Comparison of ENCODE assay signal across 16 cellular contexts in the genomic region with DNA sequence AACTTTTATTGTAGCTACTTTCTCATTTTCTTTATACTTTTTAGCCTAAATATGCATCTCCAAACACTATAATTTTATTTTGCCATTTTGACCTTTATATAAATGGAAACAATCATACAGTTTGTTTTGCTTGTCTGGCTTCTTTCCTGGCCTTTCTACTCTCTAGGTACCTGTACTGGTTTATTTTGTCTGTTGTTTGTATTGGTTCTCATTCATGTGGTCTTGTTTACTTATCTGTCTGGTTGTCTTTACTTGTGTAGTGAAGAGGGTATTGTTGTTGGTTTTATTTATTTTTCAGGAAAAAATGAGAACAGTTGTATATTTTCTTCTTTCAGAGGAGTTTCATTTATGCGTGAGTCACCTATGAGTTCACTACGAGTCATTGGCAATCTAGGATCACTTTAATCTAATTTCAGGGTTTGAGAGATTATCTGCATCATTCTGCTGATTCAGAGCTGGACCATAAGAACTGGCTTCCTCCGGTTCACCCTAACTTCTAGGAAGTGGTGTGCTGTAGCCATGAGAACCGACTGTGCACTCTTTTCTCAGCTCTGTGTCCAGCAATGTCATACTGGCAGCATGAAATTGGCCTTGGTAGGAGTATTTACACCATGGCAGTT. TPM values are rescaled to one million over a fixed set of nuclear protein-coding genes. Genes with fewer than 3 reads are reported as not detected.
A peak's percentile ranks its signal among the peaks of the same experiment; 100 is the strongest.
DNase-seq lines count a peak whose midpoint lies in the region; TF ChIP-seq lines count a peak whose summit lies in the region.
"Had no signal": no experiment of that assay in that cellular context is flagged by ENCODE, and none has a peak within 500 bp of the region (broad histone marks: within the 10 kb centered on the region; RNA-seq: fewer than 3 reads in every experiment).

No MANE protein-coding gene starts in this region.

- H3K27ac ChIP-seq in breast epithelium (no peak overlapping the region), esophagus muscularis mucosa (replicated peaks in 1 of 4) (no peak overlapping the region), ascending aorta (no peak overlapping the region)
- H3K27ac ChIP-seq: colonic mucosa, gastrocnemius medialis, vagina had no signal

- no peak overlapping the region for H3K4me3 Mint-ChIP-seq in MCF 10A (ENCODE audit: unreplicated experiment)
- H3K4me3 Mint-ChIP-seq: immature natural killer cell had no signal

- WGBS in esophagus muscularis mucosa = 77% methylated on average over 4 of the region's 4 CpGs

- TF ChIP-seq EP300 in esophagus muscularis mucosa (IDR thresholded peaks at IDR 0.05) = no peak

- POLR2A ChIA-PET in MCF 10A (lab: Yijun Ruan, JAX) = no interaction called here

- peak; percentile 63 for DNase-seq in MCF 10A (ENCODE audit: unreplicated experiment)
- DNase-seq in breast epithelium (ENCODE audit: low spot score in 2 of 2) = no peak
- DNase-seq in RPMI7951 (ENCODE audit: low read depth) = peak; percentile 79
- peak; percentile 14 for DNase-seq in esophagus muscularis mucosa (ENCODE audit: extremely low spot score)
- peak; percentile 57 for DNase-seq in stromal cell of bone marrow (ENCODE audit: low read depth)
- DNase-seq in SIG-M5 treated with dmso at 0.1 percent for 504 hours (lab: John Stamatoyannopoulos, UW; ENCODE audit: unreplicated experiment) = no peak
- DNase-seq in ascending aorta (ENCODE audit: low spot score in 2 of 2) = no peak
- DNase-seq in G401 (ENCODE audit: low spot score) = no peak
- DNase-seq: activated CD4-positive, CD25-positive, alpha-beta regulatory T cell; activated naive CD4-positive, alpha-beta T cell treated with Interleukin-2 at 50 U/mL for 16 hours; AML-193; colonic mucosa; gastrocnemius medialis; immature natural killer cell; mucosa of descending colon had no signal

- CTCF ChIA-PET in MCF 10A (lab: Yijun Ruan, JAX) = interaction anchor here (0.8 kb wide), 1 partner anchor 558 kb away, joined by 3 read pairs; no protein-coding TSS in a partner anchor

- H3K4me1 Mint-ChIP-seq in MCF 10A (ENCODE audit: insufficient read depth, unreplicated experiment) = no peaks in the 10 kb centered on the region

- TF ChIP-seq POLR2A in breast epithelium (IDR thresholded peaks at IDR 0.05) (no peak), esophagus muscularis mucosa (IDR thresholded peaks at IDR 0.05; ENCODE audit: low read depth) (no peak)

- H3K4me3 ChIP-seq in breast epithelium = no peak overlapping the region
- H3K4me3 ChIP-seq in esophagus muscularis mucosa = no peak overlapping the region
- no peak overlapping the region for H3K4me3 ChIP-seq in ascending aorta
- H3K4me3 ChIP-seq: colonic mucosa, gastrocnemius medialis, mucosa of descending colon, vagina had no signal

- peaks cover 10% of the 10 kb centered on the region for H3K9me3 Mint-ChIP-seq in MCF 10A (ENCODE audit: unreplicated experiment)

- H3K27me3 ChIP-seq in breast epithelium (no peaks in the 10 kb centered on the region), esophagus muscularis mucosa (no peaks in the 10 kb centered on the region), ascending aorta (no peaks in the 10 kb centered on the region)
- H3K27me3 ChIP-seq: colonic mucosa, gastrocnemius medialis, vagina had no signal

- H3K9me3 ChIP-seq in breast epithelium = peaks cover 0 to 4% of the 10 kb centered on the region in 2 donors
- H3K9me3 ChIP-seq in esophagus muscularis mucosa = peaks cover 0 to 8% (median 2%) of the 10 kb centered on the region in 4 donors
- H3K9me3 ChIP-seq in ascending aorta = no peaks in the 10 kb centered on the region
- H3K9me3 ChIP-seq: colonic mucosa, gastrocnemius medialis, mucosa of descending colon had no signal

- no peaks in the 10 kb centered on the region for H3K36me3 Mint-ChIP-seq in MCF 10A (ENCODE audit: insufficient read depth, unreplicated experiment)

- no peak overlapping the region for H3K27ac Mint-ChIP-seq in MCF 10A (ENCODE audit: low read depth, unreplicated experiment)
- H3K27ac Mint-ChIP-seq: immature natural killer cell had no signal

- no peak for TF ChIP-seq CTCF in MCF 10A (IDR thresholded peaks at IDR 0.05; ENCODE audit: unreplicated experiment)
- TF ChIP-seq CTCF in breast epithelium (IDR thresholded peaks at IDR 0.05) = no peak
- no peak for TF ChIP-seq CTCF in esophagus muscularis mucosa (IDR thresholded peaks at IDR 0.05)
- no peak for TF ChIP-seq CTCF in ascending aorta (IDR thresholded peaks at IDR 0.05)

- H3K36me3 ChIP-seq in breast epithelium = no peaks in the 10 kb centered on the region
- no peaks in the 10 kb centered on the region for H3K36me3 ChIP-seq in esophagus muscularis mucosa
- H3K36me3 ChIP-seq in ascending aorta = no peaks in the 10 kb centered on the region
- H3K36me3 ChIP-seq: colonic mucosa, gastrocnemius medialis, vagina had no signal

- intact Hi-C loops in MCF 10A (cut with micrococcal nuclease) (no loop called here), breast epithelium (cut with DNase I; ENCODE audit: low total_unique reads) (no loop called here), esophagus muscularis mucosa (cut with DNase I) (no loop called here), ascending aorta (cut with DNase I) (no loop called here)

- BruUV-seq in MCF 10A (replicated peaks; lab: Mats Ljungman, UMichigan) = no TSS peak

- peaks cover 9% of the 10 kb centered on the region for H3K27me3 Mint-ChIP-seq in MCF 10A (ENCODE audit: insufficient read depth, unreplicated experiment)

- in situ Hi-C loops in G401 (cut with HindIII; ENCODE audit: low sequenced_read_pairs) = no loop called here

- H3K4me1 ChIP-seq in breast epithelium = no peaks in the 10 kb centered on the region
- no peaks in the 10 kb centered on the region for H3K4me1 ChIP-seq in esophagus muscularis mucosa
- no peaks in the 10 kb centered on the region for H3K4me1 ChIP-seq in ascending aorta
- H3K4me1 ChIP-seq: colonic mucosa, gastrocnemius medialis, vagina had no signal

RNA-seq across cellular contexts. Expression of gene HDAC4, which starts 33.1 kb away (rescaled TPM):
- total RNA-seq in MCF 10A (2022) (21.8 and 23.8 TPM in 2 replicates), breast epithelium (10 to 100 TPM; 20.3 to 36.0 (median 32.8) TPM), esophagus muscularis mucosa (100 to 1,000 TPM in 1 of 4 donors, 10 to 100 TPM in 3; 59.4 to 119 (median 76.1) TPM), ascending aorta (65.7 TPM)
- total RNA-seq in RPMI7951 (2014; rRNA removed; shearing (Covaris generic)) = 4.6 and 5.5 TPM in 2 replicates
- 4.5 and 7.7 TPM in 2 replicates for total RNA-seq in G401 (2014; rRNA removed; shearing (Covaris generic))

Comparison
In these comparisons a context has a peak if more than half of its experiments do, and no peak if none do; other contexts are left out.
1. DNase-seq: peak in MCF 10A (single experiment), RPMI7951 (single experiment), esophagus muscularis mucosa (single experiment) and stromal cell of bone marrow (single experiment); none in breast epithelium (0 of 2), SIG-M5 treated with dmso at 0.1 percent for 504 hours (single experiment), ascending aorta (0 of 2) and G401 (single experiment).